Comparison of ENCODE assay signal across 12 cellular contexts in the genomic region with DNA sequence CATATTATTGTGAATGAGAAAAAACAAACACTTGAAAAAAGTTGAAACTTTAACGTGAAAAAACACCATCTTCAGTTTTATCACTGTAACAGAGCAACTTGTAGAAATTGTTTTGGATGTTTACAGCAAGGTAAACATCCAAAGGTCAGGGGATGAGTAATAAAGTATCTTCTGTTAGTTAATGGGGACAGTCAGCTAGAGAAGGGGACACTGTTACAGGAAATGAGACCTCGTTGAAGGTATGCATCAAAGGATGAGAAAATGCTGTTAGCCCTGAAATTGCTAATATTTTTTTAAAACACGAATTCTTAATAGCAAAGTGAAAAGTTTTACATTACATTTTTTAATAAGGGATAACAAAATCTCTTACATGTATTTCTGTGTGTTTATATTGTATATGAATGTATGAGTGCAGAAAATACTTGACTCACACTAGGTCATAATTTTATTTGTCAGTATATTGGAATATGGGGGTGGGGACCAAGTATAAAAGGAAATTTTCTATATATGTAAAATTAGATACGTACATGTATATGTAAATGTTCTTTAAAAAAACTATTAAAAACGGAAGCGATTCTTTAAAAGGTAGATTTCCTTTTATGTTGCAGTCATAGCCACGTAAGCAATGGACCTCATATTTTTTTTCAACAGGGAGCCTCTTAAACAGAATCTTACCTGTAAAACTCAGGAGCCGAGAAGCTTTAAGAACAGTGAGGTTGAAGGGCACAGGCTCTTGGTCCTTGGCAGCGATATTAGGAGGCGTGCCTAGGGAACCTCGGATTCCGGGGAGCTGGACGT. TPM values are rescaled to one million over a fixed set of nuclear protein-coding genes. Genes with fewer than 3 reads are reported as not detected.
DNase-seq lines count a peak whose midpoint lies in the region; ATAC-seq lines count a peak whose summit lies in the region.
"Had no signal": no experiment of that assay in that cellular context is flagged by ENCODE, and none has a peak within 500 bp of the region (broad histone marks: within the 10 kb centered on the region; RNA-seq: fewer than 3 reads in every experiment).

No MANE protein-coding gene starts in this region.

- peaks cover 0 to 4% of the 10 kb centered on the region in 2 donors for H3K36me3 ChIP-seq in muscle layer of duodenum (ENCODE audit: control insufficient read depth in 1 of 2, insufficient read depth in 2 of 2, low read length in 2 of 2)
- H3K36me3 ChIP-seq: right lobe of liver had no signal

- DNase-seq in NCI-H82 (lab: John Stamatoyannopoulos, UW) (peak; percentile 70), NCI-H82 treated with DMSO at 0.1 percent for 48 hours (lab: John Stamatoyannopoulos, UW; ENCODE audit: unreplicated experiment) (no peak), NCI-H1092 treated with DMSO at 0.1 percent for 48 hours (lab: John Stamatoyannopoulos, UW) (no peak)
- no peak for DNase-seq in activated CD4-positive, alpha-beta memory T cell treated with anti-CD3 and anti-CD28 coated beads for 36 hours
- no peak for DNase-seq in central memory CD4-positive, alpha-beta T cell
- DNase-seq: amygdala, heart right ventricle, NCI-H2029, right lobe of liver had no signal

- H3K27ac ChIP-seq in muscle layer of duodenum (ENCODE audit: low read length): peak overlapping the region; percentile 3
- H3K27ac ChIP-seq: right lobe of liver had no signal

- no peaks in the 10 kb centered on the region for H3K27me3 ChIP-seq in muscle layer of duodenum (ENCODE audit: low read depth, low read length)
- H3K27me3 ChIP-seq: heart right ventricle, right lobe of liver had no signal

- peak overlapping the region; percentile 68 for H3K4me3 Mint-ChIP-seq in activated CD4-positive, alpha-beta memory T cell treated with anti-CD3 and anti-CD28 coated beads for 36 hours

- POLR2A ChIA-PET in activated CD4-positive, alpha-beta memory T cell treated with anti-CD3 and anti-CD28 coated beads for 36 hours (lab: Charles Lee): no interaction called here

- H3K9me3 Mint-ChIP-seq in activated CD4-positive, alpha-beta memory T cell treated with anti-CD3 and anti-CD28 coated beads for 36 hours: no peaks in the 10 kb centered on the region

- CTCF ChIA-PET in activated CD4-positive, alpha-beta memory T cell treated with anti-CD3 and anti-CD28 coated beads for 36 hours (lab: Charles Lee): interaction anchor here (1.5 to 2.8 kb wide), 2 partner anchors 37 to 39 kb away, joined by 5 to 8 read pairs; partner anchors contain the start of gene IRS1

- peak overlapping the region; percentile 99 for H3K27ac Mint-ChIP-seq in activated CD4-positive, alpha-beta memory T cell treated with anti-CD3 and anti-CD28 coated beads for 36 hours

- H3K27me3 Mint-ChIP-seq in activated CD4-positive, alpha-beta memory T cell treated with anti-CD3 and anti-CD28 coated beads for 36 hours: no peaks in the 10 kb centered on the region

- no peak overlapping the region for H3K4me3 ChIP-seq in muscle layer of duodenum (ENCODE audit: low read depth in 1 of 2, low read length in 2 of 2)
- H3K4me3 ChIP-seq: heart right ventricle, right lobe of liver had no signal

- H3K9me3 ChIP-seq in muscle layer of duodenum (ENCODE audit: control insufficient read depth in 1 of 2, low read length in 2 of 2): no peaks in the 10 kb centered on the region
- H3K9me3 ChIP-seq: right lobe of liver had no signal

- intact Hi-C loops in activated CD4-positive, alpha-beta memory T cell treated with anti-CD3 and anti-CD28 coated beads for 36 hours (cut with micrococcal nuclease): loop anchor here (1.0 to 10.0 kb wide), 8 partner anchors 34 to 1912 kb away; partner anchors contain the start of genes CCL20, DOCK10 and MFF

- peaks cover 65% of the 10 kb centered on the region for H3K4me1 Mint-ChIP-seq in activated CD4-positive, alpha-beta memory T cell treated with anti-CD3 and anti-CD28 coated beads for 36 hours (ENCODE audit: low read depth)

- H3K36me3 Mint-ChIP-seq in activated CD4-positive, alpha-beta memory T cell treated with anti-CD3 and anti-CD28 coated beads for 36 hours: peaks cover 40% of the 10 kb centered on the region

- peak; percentile 20 for ATAC-seq in GM21360 (IDR thresholded peaks at IDR 0.05; ENCODE audit: unreplicated experiment)
- no peak for ATAC-seq in HG03571 (IDR thresholded peaks at IDR 0.05; ENCODE audit: unreplicated experiment)
- ATAC-seq: heart right ventricle had no signal

- peaks cover 12 to 20% of the 10 kb centered on the region in 2 donors for H3K4me1 ChIP-seq in muscle layer of duodenum (ENCODE audit: control insufficient read depth in 1 of 2, insufficient read depth in 2 of 2, low read length in 2 of 2)

RNA-seq across cellular contexts. Expression of gene RHBDD1, which starts 3.1 kb away (rescaled TPM):
- 10 to 100 TPM; 38.0 to 41.1 TPM for total RNA-seq in activated CD4-positive, alpha-beta memory T cell treated with anti-CD3 and anti-CD28 coated beads for 36 hours

RNA-seq across cellular contexts. Expression of gene IRS1, which starts 39.3 kb away (rescaled TPM):
- total RNA-seq in activated CD4-positive, alpha-beta memory T cell treated with anti-CD3 and anti-CD28 coated beads for 36 hours: 1 to 10 TPM; 2.0 to 2.1 TPM
